Comparison of ENCODE assay signal across 11 cellular contexts in the genomic region with DNA sequence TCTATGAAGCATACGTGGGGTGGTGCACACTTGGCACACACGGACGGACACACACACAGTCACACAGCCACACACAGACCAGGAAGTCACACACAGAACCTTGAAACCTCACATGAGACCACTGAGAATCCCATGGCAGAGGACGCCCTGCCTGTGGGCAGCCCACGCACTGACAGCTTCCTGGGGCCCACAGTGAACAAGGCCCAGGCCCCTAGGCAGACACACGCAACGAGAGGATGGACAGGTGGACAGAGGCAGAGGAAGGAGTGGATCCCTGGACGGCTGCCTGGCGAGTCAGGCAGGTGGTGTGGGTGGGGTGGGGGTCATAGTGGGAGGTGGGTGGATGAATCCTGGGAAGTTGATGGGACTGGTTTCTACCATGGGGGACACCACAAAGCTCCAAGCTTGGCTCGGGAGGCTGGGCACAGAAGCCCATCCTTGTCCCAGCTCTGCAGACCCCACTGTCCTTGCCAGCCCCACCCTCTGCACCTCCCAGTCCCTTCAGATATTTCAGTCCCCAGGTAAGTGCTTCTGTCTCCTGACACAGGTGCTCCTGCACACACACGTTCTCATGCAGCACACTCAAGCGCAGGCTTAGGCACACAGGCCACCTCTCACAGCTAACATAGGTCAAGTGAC. TPM values are rescaled to one million over a fixed set of nuclear protein-coding genes. Genes with fewer than 3 reads are reported as not detected.
A peak's percentile ranks its signal among the peaks of the same experiment; 100 is the strongest.
DNase-seq lines count a peak whose midpoint lies in the region; ATAC-seq and TF ChIP-seq lines count a peak whose summit lies in the region.
"Had no signal": no experiment of that assay in that cellular context is flagged by ENCODE, and none has a peak within 500 bp of the region (broad histone marks: within the 10 kb centered on the region; RNA-seq: fewer than 3 reads in every experiment).

No MANE protein-coding gene starts in this region.

- H3K36me3 ChIP-seq in BE2C = no peaks in the 10 kb centered on the region

- no peak overlapping the region for H3K27ac ChIP-seq in CD4-positive, alpha-beta T cell (ENCODE audit: low read depth, low read length)
- no peak overlapping the region for H3K27ac ChIP-seq in coronary artery

- peak overlapping the region; percentile 39 for H3K27ac Mint-ChIP-seq in CD4-positive, alpha-beta T cell

- CTCF ChIA-PET in CD4-positive, alpha-beta T cell (lab: Charles Lee) = no interaction called here

- H3K36me3 Mint-ChIP-seq in CD4-positive, alpha-beta T cell (ENCODE audit: low read depth) = no peaks in the 10 kb centered on the region

- intact Hi-C loops in CD4-positive, alpha-beta T cell (cut with DNase I, micrococcal nuclease) = no loop called here

- H3K4me3 ChIP-seq in BE2C (ENCODE audit: low read depth, low read length) = no peak overlapping the region
- no peak overlapping the region for H3K4me3 ChIP-seq in coronary artery

- no peak for TF ChIP-seq CTCF in BE2C (IDR thresholded peaks at IDR 0.05; ENCODE audit: low read depth, low read length)
- no peak for TF ChIP-seq CTCF in CD4-positive, alpha-beta T cell (IDR thresholded peaks at IDR 0.05)
- no peak for TF ChIP-seq CTCF in coronary artery (IDR thresholded peaks at IDR 0.05)
- no peak for TF ChIP-seq CTCF in omental fat pad (IDR thresholded peaks at IDR 0.05)

- no peaks in the 10 kb centered on the region for H3K27me3 ChIP-seq in BE2C
- H3K27me3 ChIP-seq in CD4-positive, alpha-beta T cell (ENCODE audit: control insufficient read depth, insufficient read depth, low read length) = no peaks in the 10 kb centered on the region

- DNase-seq in BE2C (peak; percentile 3), coronary artery (ENCODE audit: low spot score) (peak; percentile 64), omental fat pad (ENCODE audit: low spot score) (peak; percentile 14), GF-D8 (lab: John Stamatoyannopoulos, UW) (no peak), NOMO-1 treated with dmso at 0.1 percent for 144 hours (lab: John Stamatoyannopoulos, UW; ENCODE audit: unreplicated experiment) (no peak)
- peak in 2 of 10 experiments; percentile 0 to 21 for DNase-seq in CD4-positive, alpha-beta T cell
- DNase-seq: effector memory CD4-positive, alpha-beta T cell; NCI-H2029 treated with DMSO at 0.1 percent for 48 hours; SHP77 treated with DMSO at 0.1 percent for 48 hours had no signal

- POLR2A ChIA-PET in CD4-positive, alpha-beta T cell (lab: Charles Lee) = no interaction called here

- no peaks in the 10 kb centered on the region for H3K27me3 Mint-ChIP-seq in CD4-positive, alpha-beta T cell

- H3K4me3 Mint-ChIP-seq in CD4-positive, alpha-beta T cell = no peak overlapping the region

- H3K4me1 Mint-ChIP-seq in CD4-positive, alpha-beta T cell (ENCODE audit: low read depth) = no peaks in the 10 kb centered on the region

- H3K9me3 ChIP-seq in BE2C = no peaks in the 10 kb centered on the region
- no peaks in the 10 kb centered on the region for H3K9me3 ChIP-seq in CD4-positive, alpha-beta T cell (ENCODE audit: control insufficient read depth, low read length)

- no peak for ATAC-seq in CD4-positive, alpha-beta T cell (ENCODE audit: poor library complexity)
- ATAC-seq in omental fat pad (ENCODE audit: low FRiP score) (no peak), GM21529 (IDR thresholded peaks at IDR 0.05; ENCODE audit: unreplicated experiment) (no peak), HG03439 (IDR thresholded peaks at IDR 0.05; ENCODE audit: unreplicated experiment) (no peak)

- no peaks in the 10 kb centered on the region for H3K9me3 Mint-ChIP-seq in CD4-positive, alpha-beta T cell

- no peaks in the 10 kb centered on the region for H3K4me1 ChIP-seq in BE2C

RNA-seq across cellular contexts. Expression of gene WNT9A, which starts 49.1 kb away (rescaled TPM):
- polyA plus RNA-seq in BE2C (2012; ENCODE audit: insufficient read depth, insufficient read length, low read depth) = not detected
- total RNA-seq in CD4-positive, alpha-beta T cell = not detected
- total RNA-seq in omental fat pad = 10 to 100 TPM in 2 of 4 donors, 1 to 10 TPM in 2; 1.3 to 16.5 (median 5.8) TPM

Comparison
In these comparisons a context has a peak if more than half of its experiments do, and no peak if none do; other contexts are left out.
1. DNase-seq: peak in BE2C (single experiment), coronary artery (single experiment) and omental fat pad (single experiment); none in GF-D8 (single experiment) and NOMO-1 treated with dmso at 0.1 percent for 144 hours (single experiment).